In genomic region chr1:46689326-46689725, GRCh38 we compare ENCODE assay signal across 18 cellular contexts. TPM values are rescaled to one million over a fixed set of nuclear protein-coding genes. Genes with fewer than 3 reads are reported as not detected.
DNase-seq lines count a peak whose midpoint lies in the region; ATAC-seq, FAIRE-seq and TF ChIP-seq lines count a peak whose summit lies in the region.
"Had no signal": no experiment of that assay in that cellular context is flagged by ENCODE, and none has a peak within 500 bp of the region (broad histone marks: within the 10 kb centered on the region; RNA-seq: fewer than 3 reads in every experiment).

No MANE protein-coding gene starts in this region.

- H3K9me3 ChIP-seq in pancreas (no peaks in the 10 kb centered on the region), prostate gland (no peaks in the 10 kb centered on the region)
- H3K9me3 ChIP-seq: right atrium auricular region, testis had no signal

- intact Hi-C loops in pancreas (cut with DNase I) = no loop called here
- intact Hi-C loops in prostate gland (cut with DNase I) = no loop called here

- ATAC-seq in pancreas (peak in 3 of 4 donors; percentile 20 to 40 (median 21)), GM21717 (IDR thresholded peaks at IDR 0.05; ENCODE audit: unreplicated experiment) (no peak)

- 30% methylated on average over 2 of the region's 2 CpGs for WGBS in pancreas, 2 donors
- 79% methylated on average over 2 of the region's 2 CpGs for WGBS in prostate gland

- peaks cover 6 to 31% (median 23%) of the 10 kb centered on the region in 3 donors for H3K4me1 ChIP-seq in pancreas
- peaks cover 20% of the 10 kb centered on the region for H3K4me1 ChIP-seq in prostate gland (replicated peaks)

- H3K4me3 ChIP-seq in LNCaP clone FGC (ENCODE audit: low read depth, low read length) (no peak overlapping the region), pancreas (no peak overlapping the region), prostate gland (no peak overlapping the region)
- H3K4me3 ChIP-seq: GM23248, right atrium auricular region, testis had no signal

- in situ Hi-C loops in G401 (cut with HindIII; ENCODE audit: low sequenced_read_pairs) = no loop called here

- TF ChIP-seq CTCF in LNCaP clone FGC (IDR thresholded peaks at IDR 0.05; ENCODE audit: control insufficient read depth, extremely low read depth, insufficient read depth) (no peak), pancreas (IDR thresholded peaks at IDR 0.05) (no peak), prostate gland (IDR thresholded peaks at IDR 0.05) (no peak)

- DNase-seq in G401 (ENCODE audit: low spot score) = peak; percentile 96
- peak; percentile 68 for DNase-seq in LNCaP clone FGC (ENCODE audit: low read depth)
- DNase-seq in cerebellar cortex (ENCODE audit: low spot score) = peak; percentile 96
- DNase-seq in pancreas = no peak
- DNase-seq in prostate gland (ENCODE audit: low spot score) = no peak
- no peak for DNase-seq in NCI-H510A (lab: John Stamatoyannopoulos, UW)
- DNase-seq: activated CD4-positive, alpha-beta T cell treated with anti-CD3 and anti-CD28 coated beads for 1 hour; amniotic stem cell; DMS53; GM23248; NCI-H2171 treated with DMSO at 0.1 percent for 48 hours; nephron progenitor cell; testis had no signal

- H3K27me3 ChIP-seq in pancreas = no peaks in the 10 kb centered on the region
- H3K27me3 ChIP-seq in prostate gland (replicated peaks; ENCODE audit: insufficient read depth) = no peaks in the 10 kb centered on the region
- H3K27me3 ChIP-seq: right atrium auricular region, testis had no signal

- no peak for FAIRE-seq in pancreas (lab: Jason Lieb, UNC)

- TF ChIP-seq POLR2A in prostate gland (IDR thresholded peaks at IDR 0.05) = no peak

- H3K27ac ChIP-seq in pancreas = peak overlapping the region in 2 of 4 donors; percentile 20 to 36
- H3K27ac ChIP-seq in prostate gland = no peak overlapping the region
- H3K27ac ChIP-seq: GM23248 had no signal

- peaks cover 0 to 23% (median 6%) of the 10 kb centered on the region in 3 donors for H3K36me3 ChIP-seq in pancreas
- no peaks in the 10 kb centered on the region for H3K36me3 ChIP-seq in prostate gland

RNA-seq across cellular contexts. Expression of gene TEX38, which starts 17.7 kb away (rescaled TPM):
- not detected in 2 replicates for total RNA-seq in G401 (2014; rRNA removed; shearing (Covaris generic))
- not detected for total RNA-seq in pancreas
- polyA plus RNA-seq in pancreas = under 1 TPM; 0.35 to 0.80 TPM
- total RNA-seq in prostate gland = 10 to 100 TPM in 1 of 2 donors, not detected in 1; 30.6 TPM
- total RNA-seq: epithelial cell of proximal tubule; GM23248; lower leg skin; right atrium auricular region; T-helper 1 cell treated with Interleukin-12 subunit alpha and Interleukin-12 subunit beta and Interleukin-4 antibody, amounts not matched to agents 30 ng/mL and 1 ng/mL, for 36 hours had no signal

RNA-seq across cellular contexts. Expression of gene ATPAF1, which starts 21.2 kb away (rescaled TPM):
- 96.9 and 115 TPM in 2 replicates for total RNA-seq in G401 (2014; rRNA removed; shearing (Covaris generic))
- total RNA-seq in pancreas = 10 to 100 TPM; 18.1 to 23.3 (median 21.5) TPM
- 10 to 100 TPM; 19.4 to 21.5 TPM for polyA plus RNA-seq in pancreas
- total RNA-seq in prostate gland = 10 to 100 TPM; 52.2 to 71.3 TPM

RNA-seq across cellular contexts. Expression of gene EFCAB14, which starts 29.6 kb away (rescaled TPM):
- 18.0 and 28.8 TPM in 2 replicates for total RNA-seq in G401 (2014; rRNA removed; shearing (Covaris generic))
- total RNA-seq in pancreas (10 to 100 TPM; 24.9 to 55.2 (median 31.9) TPM), prostate gland (100 to 1,000 TPM in 1 of 2 donors, 10 to 100 TPM in 1; 99.9 to 116 TPM)
- polyA plus RNA-seq in pancreas = 10 to 100 TPM in 1 of 2 donors, 1 to 10 TPM in 1; 8.4 to 19.8 TPM

Comparison
In these comparisons a context has a peak if more than half of its experiments do, and no peak if none do; other contexts are left out.
1. DNase-seq: peak in G401 (single experiment), LNCaP clone FGC (single experiment) and cerebellar cortex (single experiment); none in pancreas (0 of 6), prostate gland (single experiment) and NCI-H510A (single experiment).